In genomic region chr15:94066811-94067210, GRCh38 we compare ENCODE assay signal across 3 cellular contexts.
"Had no signal": no experiment of that assay in that cellular context is flagged by ENCODE, and none has a peak within 500 bp of the region (broad histone marks: within the 10 kb centered on the region; RNA-seq: fewer than 3 reads in every experiment).

No MANE protein-coding gene starts in this region.

- H3K4me3 ChIP-seq: GM12878 had no signal

- DNase-seq: GDM1, GF-D8 had no signal
